Comparison of ENCODE assay signal across 1 cellular context in the genomic region with DNA sequence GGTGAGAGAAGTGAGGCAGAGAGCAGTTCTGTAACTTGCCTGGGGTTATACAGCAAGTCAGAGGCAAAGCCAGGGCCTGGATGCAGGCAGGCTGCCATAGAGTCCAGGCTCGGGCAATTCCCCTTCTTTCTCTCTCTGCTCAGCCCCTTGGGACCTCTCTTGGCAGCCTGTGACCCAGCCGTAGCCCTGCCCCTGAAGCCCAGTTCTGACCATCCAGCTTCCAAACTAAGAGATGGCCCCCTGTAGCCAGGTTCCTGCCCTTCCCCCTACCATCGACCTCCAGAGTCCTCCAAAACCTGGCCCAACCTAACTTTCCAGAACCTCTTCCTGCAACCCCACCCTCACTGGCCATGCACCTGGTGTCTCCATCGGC.
TF ChIP-seq lines count a peak whose summit lies in the region.

No MANE protein-coding gene starts in this region.

TF ChIP-seq in GM23338, 12 proteins besides CTCF, POLR2A, EP300 and RAD21 (continued from another document):
- TF ChIP-seq ETS1 (IDR thresholded peaks at IDR 0.05) (no peak), STAT1 (IDR thresholded peaks at IDR 0.05; ENCODE audit: unreplicated experiment) (no peak)
